11 cellular contexts compared by ENCODE assay signal in genomic region chr9:109192732-109193361, GRCh38. TPM values are rescaled to one million over a fixed set of nuclear protein-coding genes. Genes with fewer than 3 reads are reported as not detected.
DNase-seq lines count a peak whose midpoint lies in the region; ATAC-seq and TF ChIP-seq lines count a peak whose summit lies in the region.
"Had no signal": no experiment of that assay in that cellular context is flagged by ENCODE, and none has a peak within 500 bp of the region (broad histone marks: within the 10 kb centered on the region; RNA-seq: fewer than 3 reads in every experiment).

No MANE protein-coding gene starts in this region.

- no peak overlapping the region for H3K4me3 ChIP-seq in prostate gland
- H3K4me3 ChIP-seq: SK-N-MC, skin epidermis had no signal

- intact Hi-C loops in prostate gland (cut with DNase I) = no loop called here

- WGBS in prostate gland = 41% methylated on average over 5 of the region's 7 CpGs

- DNase-seq in DMS53 (lab: John Stamatoyannopoulos, UW) (peak; percentile 33), DMS53 treated with DMSO at 0.1 percent for 48 hours (lab: John Stamatoyannopoulos, UW; ENCODE audit: unreplicated experiment) (no peak), NCI-H2029 treated with DMSO at 0.1 percent for 48 hours (lab: John Stamatoyannopoulos, UW) (peak; percentile 3), dermis blood vessel endothelial cell (peak; percentile 16), prostate gland (ENCODE audit: low spot score) (peak; percentile 15)
- no peak for DNase-seq in activated CD8-positive, alpha-beta memory T cell treated with anti-CD3 and anti-CD28 coated beads, Interleukin-2, amount 50 U/mL, for 48 hours
- DNase-seq: GOT3 had no signal

- no peak overlapping the region for H3K27ac ChIP-seq in prostate gland
- H3K27ac ChIP-seq: SK-N-MC, skin epidermis had no signal

- peak in 3 of 4 experiments; percentile 47 to 71 (median 63) for TF ChIP-seq CTCF in prostate gland (IDR thresholded peaks at IDR 0.05)

- no peaks in the 10 kb centered on the region for H3K27me3 ChIP-seq in prostate gland (replicated peaks; ENCODE audit: insufficient read depth)

- no peak for TF ChIP-seq POLR2A in prostate gland (IDR thresholded peaks at IDR 0.05)

- H3K36me3 ChIP-seq in prostate gland = no peaks in the 10 kb centered on the region

- ATAC-seq in HG03025 (IDR thresholded peaks at IDR 0.05; ENCODE audit: low FRiP score, unreplicated experiment) = no peak
- no peak for ATAC-seq in HG03520 (IDR thresholded peaks at IDR 0.05; ENCODE audit: unreplicated experiment)

- H3K4me1 ChIP-seq in prostate gland (replicated peaks) = no peaks in the 10 kb centered on the region

- no peaks in the 10 kb centered on the region for H3K9me3 ChIP-seq in prostate gland

RNA-seq across cellular contexts. Expression of gene FRRS1L, which starts 25.8 kb away (rescaled TPM):
- total RNA-seq in dermis blood vessel endothelial cell (under 0.01 and 0.05 TPM in 2 replicates), prostate gland (10 to 100 TPM in 1 of 2 donors, 1 to 10 TPM in 1; 1.6 to 11.9 TPM)

Comparison
In these comparisons a context has a peak if more than half of its experiments do, and no peak if none do; other contexts are left out.
1. DNase-seq: peak in DMS53 (single experiment), NCI-H2029 treated with DMSO at 0.1 percent for 48 hours (single experiment), dermis blood vessel endothelial cell (single experiment) and prostate gland (single experiment); none in DMS53 treated with DMSO at 0.1 percent for 48 hours (single experiment) and activated CD8-positive, alpha-beta memory T cell treated with anti-CD3 and anti-CD28 coated beads, Interleukin-2, amount 50 U/mL, for 48 hours (single experiment).